In the genomic region with DNA sequence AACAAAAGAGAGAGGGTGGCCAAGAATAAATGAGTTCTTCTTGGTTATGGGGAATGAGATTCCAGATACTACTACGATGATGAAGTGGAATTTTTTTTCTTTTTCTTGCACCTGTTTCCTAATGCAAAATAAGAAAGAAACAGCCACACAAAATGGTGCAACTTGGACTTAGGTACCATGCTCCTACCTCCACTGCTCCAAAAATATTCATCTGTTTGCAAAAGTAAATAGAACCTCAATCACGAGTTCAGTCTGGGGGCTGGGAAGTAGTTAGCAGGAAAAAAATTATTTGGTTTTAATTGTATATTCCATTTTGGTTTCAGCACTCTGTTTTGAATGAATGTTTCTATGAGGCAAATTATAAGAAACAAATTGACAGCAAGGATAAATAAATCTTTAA, we compare ENCODE assay signal across 36 cellular contexts.
"Had no signal": no experiment of that assay in that cellular context is flagged by ENCODE, and none has a peak within 500 bp of the region (broad histone marks: within the 10 kb centered on the region; RNA-seq: fewer than 3 reads in every experiment).

No MANE protein-coding gene starts in this region.

- H3K4me3 Mint-ChIP-seq: activated B cell treated with CpG ODN at 0.5 μM for 24 hours; activated CD8-positive, alpha-beta T cell treated with anti-CD3 and anti-CD28 coated beads for 36 hours; activated naive CD4-positive, alpha-beta T cell treated with anti-CD3 and anti-CD28 coated beads for 36 hours; activated naive CD4-positive, alpha-beta T cell treated with anti-CD3 and anti-CD28 coated beads, Interleukin-2, amount 50 U/mL, for 24 hours; activated naive CD8-positive, alpha-beta T cell treated with anti-CD3 and anti-CD28 coated beads for 36 hours; activated naive CD8-positive, alpha-beta T cell treated with anti-CD3 and anti-CD28 coated beads, Interleukin-2, amount 50 U/mL, for 24 hours; activated T-cell treated with anti-CD3 and anti-CD28 coated beads, Interleukin-2, amount 50 U/mL, for 4 hours; activated T-helper 17 cell treated with anti-CD3 and anti-CD28 coated beads, Interleukin-2, amount 50 U/mL, for 72 hours; T-helper 17 cell; T-helper 2 cell treated with Interferon-gamma antibody and Interleukin-4, amounts not matched to agents 5 μg/mL and 100 μg/mL, for 36 hours had no signal

- H3K36me3 ChIP-seq: adrenal gland, breast epithelium, cardiac muscle cell, colonic mucosa, esophagus squamous epithelium, gastroesophageal sphincter, WERI-Rb-1 had no signal

- DNase-seq: activated B cell treated with CpG ODN at 0.5 μM for 24 hours; activated CD4-positive, alpha-beta T cell treated with anti-CD3 and anti-CD28 coated beads for 48 hours; activated CD4-positive, alpha-beta T cell treated with anti-CD3 and anti-CD28 coated beads, Interleukin-2, amount 50 U/mL, for 1 hour; activated CD4-positive, alpha-beta T cell treated with anti-CD3 and anti-CD28 coated beads, Interleukin-2, amount 50 U/mL, for 48 hours; activated CD8-positive, alpha-beta memory T cell treated with anti-CD3 and anti-CD28 coated beads for 24 hours; activated CD8-positive, alpha-beta T cell treated with anti-CD3 and anti-CD28 coated beads for 36 hours; activated effector memory CD4-positive, alpha-beta T cell treated with Interleukin-2 at 50 U/mL for 16 hours; activated gamma-delta T cell treated with Interleukin-2 at 50 U/mL for 16 hours; activated naive CD4-positive, alpha-beta T cell treated with anti-CD3 and anti-CD28 coated beads for 36 hours; activated naive CD8-positive, alpha-beta T cell treated with anti-CD3 and anti-CD28 coated beads for 36 hours; activated naive CD8-positive, alpha-beta T cell treated with anti-CD3 and anti-CD28 coated beads, Interleukin-2, amount 50 U/mL, for 24 hours; activated T-cell treated with anti-CD3 and anti-CD28 coated beads, Interleukin-2, amount 50 U/mL, for 4 hours; adrenal gland; amygdala; aorta; body of pancreas; central memory CD4-positive, alpha-beta T cell; cerebellar nuclear complex; colonic mucosa; effector CD8-positive, alpha-beta T cell; esophagus squamous epithelium; foreskin melanocyte; head of caudate nucleus; T-helper 17 cell; T1000; WERI-Rb-1 had no signal

- H3K27ac ChIP-seq: adrenal gland, body of pancreas, breast epithelium, cardiac muscle cell, colonic mucosa, epithelial cell of prostate, esophagus squamous epithelium, gastroesophageal sphincter, WERI-Rb-1 had no signal

- ATAC-seq: activated CD4-positive, CD25-positive, alpha-beta regulatory T cell treated with anti-CD3 and anti-CD28 coated beads, Interleukin-2, amount 50 U/mL, for 24 hours; activated CD8-positive, alpha-beta T cell treated with anti-CD3 and anti-CD28 coated beads for 36 hours; activated naive CD8-positive, alpha-beta T cell treated with anti-CD3 and anti-CD28 coated beads, Interleukin-2, amount 50 U/mL, for 24 hours; activated T-cell treated with anti-CD3 and anti-CD28 coated beads, Interleukin-2, amount 50 U/mL, for 4 hours; activated T-helper 17 cell treated with anti-CD3 and anti-CD28 coated beads, Interleukin-2, amount 50 U/mL, for 72 hours; body of pancreas; gastroesophageal sphincter; T-helper 17 cell had no signal

- H3K4me1 Mint-ChIP-seq: activated naive CD8-positive, alpha-beta T cell treated with anti-CD3 and anti-CD28 coated beads for 36 hours had no signal

- H3K4me3 ChIP-seq: adrenal gland, body of pancreas, breast epithelium, cardiac muscle cell, colonic mucosa, esophagus squamous epithelium, gastroesophageal sphincter had no signal

- H3K9me3 Mint-ChIP-seq: activated CD8-positive, alpha-beta T cell treated with anti-CD3 and anti-CD28 coated beads for 36 hours; activated naive CD4-positive, alpha-beta T cell treated with anti-CD3 and anti-CD28 coated beads for 36 hours; activated naive CD8-positive, alpha-beta T cell treated with anti-CD3 and anti-CD28 coated beads for 36 hours; activated T-cell treated with anti-CD3 and anti-CD28 coated beads, Interleukin-2, amount 50 U/mL, for 4 hours had no signal

- H3K27me3 ChIP-seq: adrenal gland, body of pancreas, breast epithelium, cardiac muscle cell, colonic mucosa, esophagus squamous epithelium, gastroesophageal sphincter had no signal

- H3K27ac Mint-ChIP-seq: activated B cell treated with CpG ODN at 0.5 μM for 24 hours; activated CD8-positive, alpha-beta T cell treated with anti-CD3 and anti-CD28 coated beads for 36 hours; activated naive CD4-positive, alpha-beta T cell treated with anti-CD3 and anti-CD28 coated beads for 36 hours; activated naive CD4-positive, alpha-beta T cell treated with anti-CD3 and anti-CD28 coated beads, Interleukin-2, amount 50 U/mL, for 24 hours; activated naive CD8-positive, alpha-beta T cell treated with anti-CD3 and anti-CD28 coated beads for 36 hours; activated naive CD8-positive, alpha-beta T cell treated with anti-CD3 and anti-CD28 coated beads, Interleukin-2, amount 50 U/mL, for 24 hours; activated T-helper 17 cell treated with anti-CD3 and anti-CD28 coated beads, Interleukin-2, amount 50 U/mL, for 72 hours; T-helper 17 cell; T-helper 2 cell treated with Interferon-gamma antibody and Interleukin-4, amounts not matched to agents 5 μg/mL and 100 μg/mL, for 36 hours had no signal

- H3K4me1 ChIP-seq: body of pancreas, breast epithelium, colonic mucosa, gastroesophageal sphincter had no signal

- H3K27me3 Mint-ChIP-seq: activated B cell treated with CpG ODN at 0.5 μM for 24 hours; activated CD8-positive, alpha-beta T cell treated with anti-CD3 and anti-CD28 coated beads for 36 hours; activated naive CD4-positive, alpha-beta T cell treated with anti-CD3 and anti-CD28 coated beads, Interleukin-2, amount 50 U/mL, for 24 hours; activated naive CD8-positive, alpha-beta T cell treated with anti-CD3 and anti-CD28 coated beads for 36 hours; activated naive CD8-positive, alpha-beta T cell treated with anti-CD3 and anti-CD28 coated beads, Interleukin-2, amount 50 U/mL, for 24 hours; activated T-helper 17 cell treated with anti-CD3 and anti-CD28 coated beads, Interleukin-2, amount 50 U/mL, for 72 hours; T-helper 17 cell had no signal

- H3K9me3 ChIP-seq: adrenal gland, body of pancreas, breast epithelium, colonic mucosa, esophagus squamous epithelium, gastroesophageal sphincter had no signal

- FAIRE-seq: endometrium, endothelial cell of umbilical vein had no signal
